Comparison of ENCODE assay signal across 1 cellular context in the genomic region with DNA sequence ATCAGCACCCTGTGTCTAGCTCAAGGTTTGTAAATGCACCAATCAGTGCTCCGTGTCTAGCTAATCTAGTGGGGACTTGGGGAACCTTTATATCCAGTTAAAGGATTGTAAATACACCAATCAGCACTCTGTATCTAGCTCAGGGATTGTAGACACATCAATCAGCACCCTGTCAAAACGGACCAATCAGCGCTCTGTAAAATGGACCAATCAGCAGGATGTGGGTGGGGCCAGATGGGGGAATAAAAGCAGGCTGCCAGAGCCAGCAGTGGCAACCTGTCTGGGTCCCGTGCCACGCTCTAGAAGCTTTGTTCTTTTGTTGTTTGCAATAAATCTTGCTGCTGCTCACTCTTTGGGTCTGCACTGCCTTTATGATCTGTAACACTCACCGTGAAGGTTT.
TF ChIP-seq lines count a peak whose summit lies in the region.

No MANE protein-coding gene starts in this region.

TF ChIP-seq in GM12878, 131 proteins besides CTCF, POLR2A, EP300 and RAD21:
- TF ChIP-seq, protein P1, sequence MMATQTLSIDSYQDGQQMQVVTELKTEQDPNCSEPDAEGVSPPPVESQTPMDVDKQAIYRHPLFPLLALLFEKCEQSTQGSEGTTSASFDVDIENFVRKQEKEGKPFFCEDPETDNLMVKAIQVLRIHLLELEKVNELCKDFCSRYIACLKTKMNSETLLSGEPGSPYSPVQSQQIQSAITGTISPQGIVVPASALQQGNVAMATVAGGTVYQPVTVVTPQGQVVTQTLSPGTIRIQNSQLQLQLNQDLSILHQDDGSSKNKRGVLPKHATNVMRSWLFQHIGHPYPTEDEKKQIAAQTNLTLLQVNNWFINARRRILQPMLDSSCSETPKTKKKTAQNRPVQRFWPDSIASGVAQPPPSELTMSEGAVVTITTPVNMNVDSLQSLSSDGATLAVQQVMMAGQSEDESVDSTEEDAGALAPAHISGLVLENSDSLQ (IDR thresholded peaks at IDR 0.05), result peak; percentile 67; the same call in 1 of the 2 replicates
TF ChIP-seq in GM12878: peak in this region for 1; not testable (repeated sequence) for 130.
